ENCODE assay signal across 2 cellular contexts in the genomic region with DNA sequence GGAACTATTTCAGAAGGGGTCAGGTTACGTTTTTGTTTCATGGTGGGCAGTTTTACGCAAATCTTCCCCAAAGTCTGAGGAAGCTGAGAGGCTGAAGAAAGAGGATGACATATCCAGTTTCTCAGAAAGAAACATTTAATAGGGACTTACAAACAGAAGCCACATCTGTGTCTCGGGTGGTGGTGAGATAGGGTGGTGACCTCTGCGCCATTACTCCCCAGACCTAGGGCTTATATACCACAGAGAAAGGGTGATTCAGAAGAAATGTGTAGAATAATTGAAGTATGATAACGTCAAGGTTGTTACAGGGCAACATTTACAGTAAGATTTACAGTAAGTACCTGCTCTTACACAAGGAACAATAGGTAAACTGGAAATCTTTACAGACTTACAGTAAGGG.
TF ChIP-seq lines count a peak whose summit lies in the region.

No MANE protein-coding gene starts in this region.

TF ChIP-seq in K562, 482 proteins besides CTCF, POLR2A, EP300 and RAD21:
- TF ChIP-seq ARID1B (IDR thresholded peaks at IDR 0.05): peak; percentile 33
- no peak for TF ChIP-seq POLR3G (IDR thresholded peaks at IDR 0.05; ENCODE audit: extremely low read depth, insufficient read length, insufficient replicate concordance)
- 0 out of 2 replicates have a peak, but pooled peaks have one; percentile 12 for TF ChIP-seq SMARCA4 (IDR thresholded peaks at IDR 0.05)
- TF ChIP-seq SOX6 (IDR thresholded peaks at IDR 0.05): 0 out of 2 replicates have a peak, but pooled peaks have one; percentile 32
- TF ChIP-seq ZNF121 (CRISPR knock-in tag; conservative IDR thresholded peaks at IDR 0.05): no peak
- TF ChIP-seq ZSCAN32 (CRISPR knock-in tag; IDR thresholded peaks at IDR 0.05): no peak
- no peak for TF ChIP-seq KLF16 (IDR thresholded peaks at IDR 0.05)
- TF ChIP-seq NEUROD1 (IDR thresholded peaks at IDR 0.05; ENCODE audit: borderline replicate concordance, low read depth, low read length, partially characterized antibody): no peak
- TF ChIP-seq ZZZ3 (IDR thresholded peaks at IDR 0.05): no peak
- peak; percentile 39 for TF ChIP-seq MEIS2 (IDR thresholded peaks at IDR 0.05; ENCODE audit: partially characterized antibody)
- TF ChIP-seq NBN (IDR thresholded peaks at IDR 0.05; ENCODE audit: low read depth): peak; percentile 25; the same call in 1 of the 2 replicates
- TF ChIP-seq LCOR (CRISPR knock-in tag; IDR thresholded peaks at IDR 0.05): no peak
- peak in 1 of 3 experiments; percentile 56 for TF ChIP-seq YY1 (IDR thresholded peaks at IDR 0.05; ENCODE audit: borderline replicate concordance in 1 of 3, control insufficient read depth in 1 of 3, extremely low read depth in 1 of 3, insufficient read depth in 3 of 3, insufficient read length in 1 of 3, insufficient replicate concordance in 2 of 3, low read depth in 1 of 3, low read length in 2 of 3)
- TF ChIP-seq CCAR2 (IDR thresholded peaks at IDR 0.05; ENCODE audit: low read depth, low read length): no peak
- no peak for TF ChIP-seq ATF7 (IDR thresholded peaks at IDR 0.05)
- peak; percentile 47 for TF ChIP-seq TCF3 (CRISPR knock-in tag; IDR thresholded peaks at IDR 0.05)
- TF ChIP-seq HMBOX1 (IDR thresholded peaks at IDR 0.05): no peak
- TF ChIP-seq CBFA2T2 (conservative IDR thresholded peaks at IDR 0.05): peak; percentile 26; the same call in 1 of the 2 replicates
- TF ChIP-seq CBFA2T3 (IDR thresholded peaks at IDR 0.05): peak; percentile 61
- peak; percentile 70; the same call in 1 of the 2 replicates for TF ChIP-seq TEAD4 (IDR thresholded peaks at IDR 0.05; ENCODE audit: low read length)
- no peak for TF ChIP-seq TEAD4 (CRISPR knock-in tag; IDR thresholded peaks at IDR 0.05; ENCODE audit: borderline replicate concordance)
- TF ChIP-seq SAFB (IDR thresholded peaks at IDR 0.05; ENCODE audit: borderline replicate concordance, low read depth, low read length): no peak
- 0 out of 2 replicates have a peak, but pooled peaks have one; percentile 32 for TF ChIP-seq STAT5A (IDR thresholded peaks at IDR 0.05; ENCODE audit: borderline replicate concordance, low read length)
- no peak for TF ChIP-seq SAFB2 (IDR thresholded peaks at IDR 0.05; ENCODE audit: borderline replicate concordance, low read depth, low read length, severe bottlenecking)
- no peak for TF ChIP-seq HOXB6 (CRISPR knock-in tag; IDR thresholded peaks at IDR 0.05; ENCODE audit: borderline replicate concordance)
- TF ChIP-seq MEF2D (tag; conservative IDR thresholded peaks at IDR 0.05; ENCODE audit: low read depth): no peak
- no peak for TF ChIP-seq ERF (CRISPR knock-in tag; IDR thresholded peaks at IDR 0.05)
- 0 out of 4 replicates have a peak, but pooled peaks have one; percentile 38 to 42 for TF ChIP-seq KDM1A (IDR thresholded peaks at IDR 0.05)
- no peak for TF ChIP-seq ZNF551 (CRISPR knock-in tag; IDR thresholded peaks at IDR 0.05)
- TF ChIP-seq, protein P1, sequence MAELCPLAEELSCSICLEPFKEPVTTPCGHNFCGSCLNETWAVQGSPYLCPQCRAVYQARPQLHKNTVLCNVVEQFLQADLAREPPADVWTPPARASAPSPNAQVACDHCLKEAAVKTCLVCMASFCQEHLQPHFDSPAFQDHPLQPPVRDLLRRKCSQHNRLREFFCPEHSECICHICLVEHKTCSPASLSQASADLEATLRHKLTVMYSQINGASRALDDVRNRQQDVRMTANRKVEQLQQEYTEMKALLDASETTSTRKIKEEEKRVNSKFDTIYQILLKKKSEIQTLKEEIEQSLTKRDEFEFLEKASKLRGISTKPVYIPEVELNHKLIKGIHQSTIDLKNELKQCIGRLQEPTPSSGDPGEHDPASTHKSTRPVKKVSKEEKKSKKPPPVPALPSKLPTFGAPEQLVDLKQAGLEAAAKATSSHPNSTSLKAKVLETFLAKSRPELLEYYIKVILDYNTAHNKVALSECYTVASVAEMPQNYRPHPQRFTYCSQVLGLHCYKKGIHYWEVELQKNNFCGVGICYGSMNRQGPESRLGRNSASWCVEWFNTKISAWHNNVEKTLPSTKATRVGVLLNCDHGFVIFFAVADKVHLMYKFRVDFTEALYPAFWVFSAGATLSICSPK (IDR thresholded peaks at IDR 0.05; ENCODE audit: borderline replicate concordance): no peak
- TF ChIP-seq DNMT1 (IDR thresholded peaks at IDR 0.05): no peak
- TF ChIP-seq HDAC1 (IDR thresholded peaks at IDR 0.05): 0 out of 4 replicates have a peak, but pooled peaks of 1 of the 2 experiments have one; percentile 11
TF ChIP-seq in K562: peak in this region for 13.

TF ChIP-seq in HepG2, 621 proteins besides CTCF, POLR2A, EP300 and RAD21:
- TF ChIP-seq ZNF580 (CRISPR knock-in tag; IDR thresholded peaks at IDR 0.05; ENCODE audit: borderline replicate concordance, low read depth) (no peak), ZNF83 (CRISPR knock-in tag; IDR thresholded peaks at IDR 0.05; ENCODE audit: borderline replicate concordance) (no peak), FOXC1 (CRISPR knock-in tag; IDR thresholded peaks at IDR 0.05; ENCODE audit: borderline replicate concordance) (no peak), MIER3 (CRISPR knock-in tag; IDR thresholded peaks at IDR 0.05; ENCODE audit: borderline replicate concordance) (no peak), NFRKB (IDR thresholded peaks at IDR 0.05) (no peak), ATF5 (CRISPR knock-in tag; IDR thresholded peaks at IDR 0.05; ENCODE audit: low read depth) (no peak), ZBTB42 (CRISPR knock-in tag; IDR thresholded peaks at IDR 0.05) (no peak), ZC3H13 (CRISPR knock-in tag; IDR thresholded peaks at IDR 0.05) (no peak), MNT (IDR thresholded peaks at IDR 0.05) (no peak), ZMYM4 (CRISPR knock-in tag; IDR thresholded peaks at IDR 0.05) (no peak), ZNF639 (CRISPR knock-in tag; conservative IDR thresholded peaks at IDR 0.05) (no peak), TCF12 (IDR thresholded peaks at IDR 0.05) (no peak), TCF12 (CRISPR knock-in tag; IDR thresholded peaks at IDR 0.05) (no peak)
- TF ChIP-seq, protein P2, sequence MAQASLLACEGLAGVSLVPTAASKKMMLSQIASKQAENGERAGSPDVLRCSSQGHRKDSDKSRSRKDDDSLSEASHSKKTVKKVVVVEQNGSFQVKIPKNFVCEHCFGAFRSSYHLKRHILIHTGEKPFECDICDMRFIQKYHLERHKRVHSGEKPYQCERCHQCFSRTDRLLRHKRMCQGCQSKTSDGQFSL (CRISPR knock-in tag; IDR thresholded peaks at IDR 0.05): no peak
- TF ChIP-seq, protein P3, sequence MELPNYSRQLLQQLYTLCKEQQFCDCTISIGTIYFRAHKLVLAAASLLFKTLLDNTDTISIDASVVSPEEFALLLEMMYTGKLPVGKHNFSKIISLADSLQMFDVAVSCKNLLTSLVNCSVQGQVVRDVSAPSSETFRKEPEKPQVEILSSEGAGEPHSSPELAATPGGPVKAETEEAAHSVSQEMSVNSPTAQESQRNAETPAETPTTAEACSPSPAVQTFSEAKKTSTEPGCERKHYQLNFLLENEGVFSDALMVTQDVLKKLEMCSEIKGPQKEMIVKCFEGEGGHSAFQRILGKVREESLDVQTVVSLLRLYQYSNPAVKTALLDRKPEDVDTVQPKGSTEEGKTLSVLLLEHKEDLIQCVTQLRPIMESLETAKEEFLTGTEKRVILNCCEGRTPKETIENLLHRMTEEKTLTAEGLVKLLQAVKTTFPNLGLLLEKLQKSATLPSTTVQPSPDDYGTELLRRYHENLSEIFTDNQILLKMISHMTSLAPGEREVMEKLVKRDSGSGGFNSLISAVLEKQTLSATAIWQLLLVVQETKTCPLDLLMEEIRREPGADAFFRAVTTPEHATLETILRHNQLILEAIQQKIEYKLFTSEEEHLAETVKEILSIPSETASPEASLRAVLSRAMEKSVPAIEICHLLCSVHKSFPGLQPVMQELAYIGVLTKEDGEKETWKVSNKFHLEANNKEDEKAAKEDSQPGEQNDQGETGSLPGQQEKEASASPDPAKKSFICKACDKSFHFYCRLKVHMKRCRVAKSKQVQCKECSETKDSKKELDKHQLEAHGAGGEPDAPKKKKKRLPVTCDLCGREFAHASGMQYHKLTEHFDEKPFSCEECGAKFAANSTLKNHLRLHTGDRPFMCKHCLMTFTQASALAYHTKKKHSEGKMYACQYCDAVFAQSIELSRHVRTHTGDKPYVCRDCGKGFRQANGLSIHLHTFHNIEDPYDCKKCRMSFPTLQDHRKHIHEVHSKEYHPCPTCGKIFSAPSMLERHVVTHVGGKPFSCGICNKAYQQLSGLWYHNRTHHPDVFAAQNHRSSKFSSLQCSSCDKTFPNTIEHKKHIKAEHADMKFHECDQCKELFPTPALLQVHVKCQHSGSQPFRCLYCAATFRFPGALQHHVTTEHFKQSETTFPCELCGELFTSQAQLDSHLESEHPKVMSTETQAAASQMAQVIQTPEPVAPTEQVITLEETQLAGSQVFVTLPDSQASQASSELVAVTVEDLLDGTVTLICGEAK (IDR thresholded peaks at IDR 0.05): no peak
- TF ChIP-seq, protein P3 (CRISPR knock-in tag; IDR thresholded peaks at IDR 0.05): no peak
